Comparison of ENCODE assay signal across 8 cellular contexts in the genomic region with DNA sequence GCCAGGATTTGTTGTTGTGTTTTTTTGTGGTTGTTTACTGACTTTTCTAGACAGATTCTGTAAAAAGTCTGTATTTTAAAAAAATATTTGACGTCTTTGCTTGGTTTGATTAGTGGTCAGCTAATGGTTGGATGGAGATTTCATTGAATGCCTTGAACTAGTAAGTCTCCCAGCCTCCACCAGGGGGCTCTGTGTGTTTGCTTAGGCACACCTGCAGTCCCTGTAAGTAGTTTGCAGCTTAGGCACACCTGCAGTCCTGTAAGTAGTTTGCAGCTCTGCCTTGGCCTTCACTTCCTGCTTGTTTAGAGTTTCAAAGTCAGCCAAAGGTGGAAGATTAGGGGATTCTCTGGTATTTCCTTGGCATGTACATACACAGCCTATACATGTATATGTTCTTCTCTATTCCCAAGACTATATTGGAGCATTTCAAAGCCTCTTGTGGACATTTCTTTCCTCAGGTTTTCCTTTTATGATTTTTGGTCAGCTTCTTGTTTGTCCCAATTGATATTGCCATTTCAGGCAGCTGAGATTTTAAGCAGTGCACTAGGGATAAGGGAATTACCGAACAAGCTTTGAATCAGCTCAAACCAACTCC.
A peak's percentile ranks its signal among the peaks of the same experiment; 100 is the strongest.
DNase-seq lines count a peak whose midpoint lies in the region; ATAC-seq, FAIRE-seq and TF ChIP-seq lines count a peak whose summit lies in the region.

No MANE protein-coding gene starts in this region.

- peaks cover 43% of the 10 kb centered on the region for H3K4me1 ChIP-seq in SJSA1 (replicated peaks)
- H3K4me1 ChIP-seq in smooth muscle cell (ENCODE audit: low read depth): peaks cover 14% of the 10 kb centered on the region

- DNase-seq in D721Med (ENCODE audit: insufficient read length, low spot score) (peak; percentile 15), SJSA1 (ENCODE audit: low read depth in 1 of 2, low spot score in 2 of 2) (peak; percentile 25 to 52), left cardiac atrium (peak; percentile 42), smooth muscle cell (lab: John Stamatoyannopoulos, UW; ENCODE audit: unreplicated experiment) (no peak), amniotic stem cell (lab: John Stamatoyannopoulos, UW) (no peak)
- DNase-seq in activated naive CD4-positive, alpha-beta T cell treated with anti-CD3 and anti-CD28 coated beads for 36 hours: peak; percentile 86

- H3K36me3 Mint-ChIP-seq in activated naive CD4-positive, alpha-beta T cell treated with anti-CD3 and anti-CD28 coated beads for 36 hours (ENCODE audit: low read depth): peaks cover 6% of the 10 kb centered on the region

- TF ChIP-seq CTCF in D721Med (IDR thresholded peaks at IDR 0.05; ENCODE audit: insufficient read depth, missing control alignments): peak; percentile 57
- peak; percentile 57 for TF ChIP-seq CTCF in smooth muscle cell (IDR thresholded peaks at IDR 0.05; ENCODE audit: borderline replicate concordance, insufficient read depth, poor library complexity, severe bottlenecking)

- H3K27me3 ChIP-seq in SJSA1 (replicated peaks) (no peaks in the 10 kb centered on the region), smooth muscle cell (ENCODE audit: low read depth) (no peaks in the 10 kb centered on the region)

- intact Hi-C loops in activated naive CD4-positive, alpha-beta T cell treated with anti-CD3 and anti-CD28 coated beads for 36 hours (cut with micrococcal nuclease): loop anchor here (1.0 kb wide), 3 partner anchors 55 to 166 kb away; no protein-coding TSS in a partner anchor
- intact Hi-C loops in left cardiac atrium (cut with DNase I): no loop called here

- no peak overlapping the region for H3K4me3 ChIP-seq in SJSA1
- no peak overlapping the region for H3K4me3 ChIP-seq in smooth muscle cell

- peaks cover 4% of the 10 kb centered on the region for H3F3A ChIP-seq in smooth muscle cell (ENCODE audit: low read depth)

- CTCF ChIA-PET in activated naive CD4-positive, alpha-beta T cell treated with anti-CD3 and anti-CD28 coated beads for 36 hours (lab: Charles Lee): interaction anchor here (0.6 to 3.4 kb wide), 34 partner anchors 8 to 173 kb away, joined by 3 to 54 read pairs (median 4); no protein-coding TSS in a partner anchor

- H3K36me3 ChIP-seq in SJSA1: peaks cover 24% of the 10 kb centered on the region
- no peaks in the 10 kb centered on the region for H3K36me3 ChIP-seq in smooth muscle cell (ENCODE audit: low read depth)

- H3K9ac ChIP-seq in smooth muscle cell (ENCODE audit: low read depth): no peak overlapping the region

- H3K27ac Mint-ChIP-seq in activated naive CD4-positive, alpha-beta T cell treated with anti-CD3 and anti-CD28 coated beads for 36 hours: no peak overlapping the region

- H3K27ac ChIP-seq in SJSA1 (no peak overlapping the region), smooth muscle cell (ENCODE audit: low read depth) (no peak overlapping the region)

- H3K9me3 ChIP-seq in SJSA1 (replicated peaks) (no peaks in the 10 kb centered on the region), smooth muscle cell (replicated peaks; ENCODE audit: low read depth) (no peaks in the 10 kb centered on the region)

- ATAC-seq in GM19463 (IDR thresholded peaks at IDR 0.05; ENCODE audit: unreplicated experiment): peak; percentile 97
- peak; percentile 100 for ATAC-seq in HG03520 (IDR thresholded peaks at IDR 0.05; ENCODE audit: unreplicated experiment)
- ATAC-seq in left cardiac atrium: peak in 1 of 2 donors; percentile 47

- no peak overlapping the region for H2AFZ ChIP-seq in smooth muscle cell (ENCODE audit: low read depth)

- 74% methylated on average over 2 of the region's 2 CpGs for WGBS in smooth muscle cell (ENCODE audit: low lambda C conversion rate)

- no peaks in the 10 kb centered on the region for H3K9me3 Mint-ChIP-seq in activated naive CD4-positive, alpha-beta T cell treated with anti-CD3 and anti-CD28 coated beads for 36 hours

- H4K20me1 ChIP-seq in smooth muscle cell (ENCODE audit: low read depth): peaks cover 25% of the 10 kb centered on the region

- peak; percentile 80 for FAIRE-seq in D721Med (lab: Jason Lieb, UNC)

- no peak overlapping the region for H3K4me2 ChIP-seq in smooth muscle cell

- no peaks in the 10 kb centered on the region for H3K27me3 Mint-ChIP-seq in activated naive CD4-positive, alpha-beta T cell treated with anti-CD3 and anti-CD28 coated beads for 36 hours (ENCODE audit: low read depth)

- H3K4me3 Mint-ChIP-seq in activated naive CD4-positive, alpha-beta T cell treated with anti-CD3 and anti-CD28 coated beads for 36 hours: no peak overlapping the region

- H3K4me1 Mint-ChIP-seq in activated naive CD4-positive, alpha-beta T cell treated with anti-CD3 and anti-CD28 coated beads for 36 hours (ENCODE audit: low read depth): peaks cover 23% of the 10 kb centered on the region

- H3K79me2 ChIP-seq in smooth muscle cell (ENCODE audit: low read depth): peaks cover 79% of the 10 kb centered on the region

Comparison
In these comparisons a context has a peak if more than half of its experiments do, and no peak if none do; other contexts are left out.
1. DNase-seq: peak in D721Med (single experiment), SJSA1 (2 of 2), activated naive CD4-positive, alpha-beta T cell treated with anti-CD3 and anti-CD28 coated beads for 36 hours (single experiment) and left cardiac atrium (single experiment); none in smooth muscle cell (single experiment) and amniotic stem cell (single experiment).